Comparison of ENCODE assay signal across 15 cellular contexts in the genomic region with DNA sequence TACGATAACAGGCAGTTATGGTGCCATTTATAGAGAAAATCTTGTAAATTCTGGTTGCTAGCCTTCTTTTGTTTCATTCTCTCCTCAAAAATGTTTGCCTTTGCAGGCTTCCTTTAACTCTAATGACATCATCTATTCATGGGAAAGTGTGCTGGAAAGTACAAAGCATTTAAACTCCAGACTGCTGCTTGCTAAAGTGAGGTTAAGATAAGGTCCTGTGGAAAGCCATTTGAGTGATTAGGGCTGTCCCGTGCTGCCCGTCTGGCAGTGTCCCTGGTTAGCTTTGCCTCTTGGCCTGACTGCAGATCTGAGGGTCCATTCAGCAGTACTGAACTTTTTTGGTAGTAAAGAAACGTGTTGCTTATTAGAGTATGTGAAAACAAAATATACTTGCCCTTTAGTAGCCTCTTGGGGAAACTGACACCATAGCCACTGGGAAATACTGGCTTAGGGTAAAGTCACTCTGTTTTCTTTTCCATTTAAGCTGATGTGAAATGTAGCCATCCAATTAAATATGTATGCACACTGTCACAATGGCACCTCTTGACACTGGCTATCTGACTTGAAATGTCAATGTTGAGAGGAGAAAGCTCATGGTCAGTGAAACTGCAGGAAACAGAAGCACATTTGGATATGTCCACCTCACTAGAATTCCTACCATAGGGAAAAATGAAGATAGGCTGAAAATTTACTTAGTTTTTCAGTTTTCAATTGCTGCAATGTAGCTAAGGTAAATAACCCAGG.
DNase-seq lines count a peak whose midpoint lies in the region; ATAC-seq, FAIRE-seq and TF ChIP-seq lines count a peak whose summit lies in the region.
"Had no signal": no experiment of that assay in that cellular context is flagged by ENCODE, and none has a peak within 500 bp of the region (broad histone marks: within the 10 kb centered on the region; RNA-seq: fewer than 3 reads in every experiment).

No MANE protein-coding gene starts in this region.

- H3K18ac ChIP-seq in trophoblast cell (ENCODE audit: low read length) = no peak overlapping the region

- no peak overlapping the region for H3K14ac ChIP-seq in trophoblast cell (ENCODE audit: low read length)

- H3K4me2 ChIP-seq in trophoblast cell (ENCODE audit: low read length) = no peak overlapping the region

- no peak overlapping the region for H3K4me3 Mint-ChIP-seq in brain

- H3K36me3 ChIP-seq in trophoblast cell (ENCODE audit: control insufficient read depth in 1 of 2, insufficient read depth in 2 of 2, low read length in 2 of 2) = peaks cover 0 to 2% of the 10 kb centered on the region in 2 experiments

- no peaks in the 10 kb centered on the region for H3K9me3 ChIP-seq in trophoblast cell (ENCODE audit: insufficient read depth, low read depth, low read length)

- WGBS in trophoblast cell (ENCODE audit: extremely low coverage, insufficient coverage, insufficient read length) = no CpG with 5 or more reads among the region's 4 CpGs

- no peaks in the 10 kb centered on the region for H3K9me3 Mint-ChIP-seq in brain

- H2AK5ac ChIP-seq in trophoblast cell (ENCODE audit: low read length) = no peak overlapping the region

- peaks cover 42% of the 10 kb centered on the region for H3K4me1 Mint-ChIP-seq in brain

- H4K8ac ChIP-seq in trophoblast cell (ENCODE audit: low read depth, low read length) = no peak overlapping the region

- H3K4me1 ChIP-seq in trophoblast cell (ENCODE audit: control insufficient read depth in 1 of 2, insufficient read depth in 2 of 2, low read length in 2 of 2) = peaks cover 4 to 6% of the 10 kb centered on the region in 2 experiments

- H3K36me3 Mint-ChIP-seq in brain = peaks cover 33% of the 10 kb centered on the region

- DNase-seq in EH (ENCODE audit: low read depth) = peak; percentile 58
- peak; percentile 55 for DNase-seq in left cardiac atrium
- no peak for DNase-seq in trophoblast cell
- no peak for DNase-seq in NCI-H2196 (lab: John Stamatoyannopoulos, UW; ENCODE audit: unreplicated experiment)
- DNase-seq in T-helper 9 cell = no peak
- DNase-seq in HTR-8/SVneo (ENCODE audit: insufficient read length, low spot score) = no peak
- no peak for DNase-seq in T-helper 1 cell
- DNase-seq: activated CD4-positive, alpha-beta T cell treated with anti-CD3 and anti-CD28 coated beads, Interleukin-2, amount 50 U/mL, for 4 hours; amygdala; DMS 273 treated with DMSO at 0.1 percent for 48 hours; glutamatergic neuron; H7; NCI-H2081; NCI-H774 had no signal

- H3K23ac ChIP-seq in trophoblast cell (ENCODE audit: low read length) = no peak overlapping the region

- no peak overlapping the region for H2BK120ac ChIP-seq in trophoblast cell (ENCODE audit: insufficient read depth, low read length, poor library complexity)

- no peaks in the 10 kb centered on the region for H3K27me3 Mint-ChIP-seq in brain

- H3K9ac ChIP-seq in trophoblast cell (ENCODE audit: low read length) = no peak overlapping the region

- H4K12ac ChIP-seq in trophoblast cell (ENCODE audit: low read depth, low read length) = no peak overlapping the region

- peak overlapping the region in 4 of 5 experiments; percentile 13 to 78 (median 52) for H3K27ac Mint-ChIP-seq in brain

- intact Hi-C loops in left cardiac atrium (cut with DNase I) = no loop called here

- H2AFZ ChIP-seq in trophoblast cell (ENCODE audit: insufficient read depth, low read length, poor library complexity) = no peak overlapping the region

- no peak overlapping the region for H4K91ac ChIP-seq in trophoblast cell (ENCODE audit: low read depth, low read length)

- no peaks in the 10 kb centered on the region for H3K27me3 ChIP-seq in trophoblast cell (ENCODE audit: insufficient read depth, low read length)

- no peak overlapping the region for H3K4ac ChIP-seq in trophoblast cell (ENCODE audit: low read depth, low read length)

- no peak for TF ChIP-seq CTCF in brain (conservative IDR thresholded peaks at IDR 0.05)

- H2BK5ac ChIP-seq in trophoblast cell (ENCODE audit: low read depth, low read length, poor library complexity) = no peak overlapping the region

- peaks cover 13% of the 10 kb centered on the region for H3K79me1 ChIP-seq in trophoblast cell (ENCODE audit: low read length)

- ATAC-seq in left cardiac atrium = peak; percentile 92

- no peaks in the 10 kb centered on the region for H3K79me2 ChIP-seq in trophoblast cell (ENCODE audit: control insufficient read depth, insufficient read depth, low read length, poor library complexity)

- no peak overlapping the region for H2BK12ac ChIP-seq in trophoblast cell (ENCODE audit: low read length)

- FAIRE-seq in HTR-8/SVneo (lab: Jason Lieb, UNC) = no peak

- no peak overlapping the region for H3K4me3 ChIP-seq in trophoblast cell (ENCODE audit: low read depth, low read length)

- peak overlapping the region; percentile 85 for H3K27ac ChIP-seq in trophoblast cell (ENCODE audit: low read depth, low read length)

Comparison
In these comparisons a context has a peak if more than half of its experiments do, and no peak if none do; other contexts are left out.
1. DNase-seq: peak in EH (single experiment) and left cardiac atrium (single experiment); none in trophoblast cell (0 of 2), NCI-H2196 (single experiment), T-helper 9 cell (single experiment), HTR-8/SVneo (single experiment) and T-helper 1 cell (0 of 5).